Comparison of ENCODE assay signal across 8 cellular contexts in the genomic region with DNA sequence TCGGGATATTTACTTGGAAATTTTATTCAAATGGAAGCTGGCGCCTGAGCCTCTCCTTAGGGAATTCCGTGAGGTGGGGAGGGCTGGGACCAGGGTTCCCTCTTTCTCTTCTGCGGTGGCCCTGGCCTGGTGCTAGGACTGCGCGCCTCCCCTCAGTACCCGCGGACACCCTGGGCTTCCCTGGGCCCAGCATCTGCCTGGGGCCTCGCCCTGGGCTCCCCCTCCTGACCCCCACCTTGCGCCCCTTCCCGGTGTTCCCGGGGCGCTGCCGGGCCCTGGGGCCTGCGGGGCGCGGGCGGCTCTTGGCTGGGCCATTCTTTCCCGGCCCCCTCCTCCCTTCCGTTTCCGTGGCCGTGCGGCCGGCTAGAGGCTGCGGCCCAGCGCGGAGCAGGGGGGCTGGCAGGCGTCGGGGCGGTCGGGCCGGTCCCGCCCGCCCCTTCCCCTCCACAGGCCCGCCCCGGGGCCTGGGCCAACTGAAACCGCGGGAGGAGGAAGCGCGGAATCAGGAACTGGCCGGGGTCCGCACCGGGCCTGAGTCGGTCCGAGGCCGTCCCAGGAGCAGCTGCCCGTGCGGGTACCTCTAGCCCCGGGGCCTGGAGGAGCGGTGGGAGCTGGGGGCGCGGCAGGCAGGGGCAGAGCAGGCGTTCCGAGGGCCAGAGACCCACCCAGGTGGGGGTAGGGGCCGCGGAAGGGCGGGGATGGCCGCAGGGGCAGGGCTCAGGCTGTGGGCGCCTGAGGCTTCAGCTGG. TPM values are rescaled to one million over a fixed set of nuclear protein-coding genes. Genes with fewer than 3 reads are reported as not detected.
DNase-seq lines count a peak whose midpoint lies in the region; ATAC-seq and TF ChIP-seq lines count a peak whose summit lies in the region.

A gene (plus strand): TSS at position 534 of the 748 bp plus-strand sequence. CDS start 542 bp downstream, outside the sequence.

- H3K9me3 Mint-ChIP-seq in endothelial cell (ENCODE audit: unreplicated experiment) (no peaks in the 10 kb centered on the region), mesothelial cell of epicardium (no peaks in the 10 kb centered on the region)

- ATAC-seq in GM21528 (IDR thresholded peaks at IDR 0.05; ENCODE audit: low FRiP score, unreplicated experiment) = no peak

- TF ChIP-seq CTCF in endothelial cell (IDR thresholded peaks at IDR 0.05; ENCODE audit: unreplicated experiment) (no peak), mesothelial cell of epicardium (IDR thresholded peaks at IDR 0.05; ENCODE audit: unreplicated experiment) (no peak)

- H3K36me3 Mint-ChIP-seq in endothelial cell (ENCODE audit: low read depth, unreplicated experiment) (peaks cover 17% of the 10 kb centered on the region), mesothelial cell of epicardium (peaks cover 9% of the 10 kb centered on the region)

- H3K4me1 ChIP-seq in NT2/D1 (ENCODE audit: insufficient read depth, insufficient read length) = peaks cover 23% of the 10 kb centered on the region

- peaks cover 26% of the 10 kb centered on the region for H3K4me1 Mint-ChIP-seq in endothelial cell (ENCODE audit: unreplicated experiment)
- H3K4me1 Mint-ChIP-seq in mesothelial cell of epicardium = peaks cover 25% of the 10 kb centered on the region

- no peaks in the 10 kb centered on the region for H3K9me3 ChIP-seq in NT2/D1 (ENCODE audit: insufficient read depth, low read length)

- peak within 1 kb of the TSS; percentile 87 for H3K9ac ChIP-seq in NT2/D1 (ENCODE audit: insufficient read length, low read depth)

- H3K4me3 Mint-ChIP-seq in endothelial cell (ENCODE audit: unreplicated experiment) (peak within 1 kb of the TSS; percentile 82), mesothelial cell of epicardium (peak within 1 kb of the TSS; percentile 62)

- DNase-seq in GF-D8 (lab: John Stamatoyannopoulos, UW) = peak; percentile 62
- no peak for DNase-seq in NT2/D1 (ENCODE audit: low read depth, low spot score)
- DNase-seq in endothelial cell (ENCODE audit: low spot score) = peak; percentile 70
- DNase-seq in mesothelial cell of epicardium (ENCODE audit: low spot score in 2 of 2, unreplicated experiment in 2 of 2) = peak in 1 of 2 experiments; percentile 59
- peak; percentile 76 for DNase-seq in ureter (ENCODE audit: low spot score)
- DNase-seq in NCI-H2171 treated with DMSO at 0.1 percent for 48 hours (lab: John Stamatoyannopoulos, UW) = no peak
- DNase-seq in NCI-H2196 treated with DMSO at 0.1 percent for 48 hours (lab: John Stamatoyannopoulos, UW; ENCODE audit: unreplicated experiment) = no peak

- H3K4me3 ChIP-seq in NT2/D1 (ENCODE audit: insufficient read length, low read depth) = peak within 1 kb of the TSS; percentile 49

- no peaks in the 10 kb centered on the region for H3K27me3 ChIP-seq in NT2/D1 (ENCODE audit: insufficient read depth, insufficient read length)

- H3K36me3 ChIP-seq in NT2/D1 (ENCODE audit: insufficient read depth, insufficient read length, low read length) = peaks cover 65% of the 10 kb centered on the region

- H3K27me3 Mint-ChIP-seq in endothelial cell (ENCODE audit: unreplicated experiment) = peaks cover 3% of the 10 kb centered on the region
- H3K27me3 Mint-ChIP-seq in mesothelial cell of epicardium (ENCODE audit: low read depth) = no peaks in the 10 kb centered on the region

- H3K27ac Mint-ChIP-seq in endothelial cell (ENCODE audit: unreplicated experiment) (peak within 1 kb of the TSS; percentile 82), mesothelial cell of epicardium (peak within 1 kb of the TSS; percentile 85)

RNA-seq across cellular contexts. Expression of the gene that starts here (rescaled TPM):
- 56.3 TPM for total RNA-seq in endothelial cell (ENCODE audit: unreplicated experiment)
- 26.5 to 32.6 TPM (median 29.4 TPM) in 3 replicates for total RNA-seq in mesothelial cell of epicardium
- 36.2 TPM for total RNA-seq in ureter

Comparison
In these comparisons a context has a peak if more than half of its experiments do, and no peak if none do; other contexts are left out.
1. DNase-seq: peak in GF-D8 (single experiment), endothelial cell (single experiment) and ureter (single experiment); none in NT2/D1 (single experiment), NCI-H2171 treated with DMSO at 0.1 percent for 48 hours (single experiment) and NCI-H2196 treated with DMSO at 0.1 percent for 48 hours (single experiment).